30 cellular contexts compared by ENCODE assay signal in the genomic region with DNA sequence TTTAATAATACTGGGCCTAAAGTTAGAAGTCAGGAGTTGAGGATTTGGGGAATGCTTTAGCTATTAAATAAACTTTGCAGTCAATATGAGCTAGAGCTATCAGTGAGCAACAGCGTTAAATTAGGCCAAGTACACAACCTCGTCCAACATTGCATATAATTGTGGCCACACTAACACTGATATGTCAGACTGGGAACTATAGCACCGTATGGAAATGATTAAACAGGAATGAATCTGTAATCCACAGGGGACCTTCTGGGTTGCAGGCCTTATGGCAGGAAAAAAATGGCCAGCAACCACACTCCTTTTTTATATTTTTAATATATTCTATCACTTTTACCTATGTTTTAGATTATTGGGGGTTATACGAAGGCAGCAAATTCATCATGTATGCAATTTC.
"Had no signal": no experiment of that assay in that cellular context is flagged by ENCODE, and none has a peak within 500 bp of the region (broad histone marks: within the 10 kb centered on the region; RNA-seq: fewer than 3 reads in every experiment).

No MANE protein-coding gene starts in this region.

- H3K36me3 ChIP-seq: adrenal gland, breast epithelium, Peyer's patch, SJSA1 had no signal

- H3K4me3 ChIP-seq: adrenal gland, body of pancreas, breast epithelium, K562, Peyer's patch, SJSA1 had no signal

- DNase-seq: activated CD4-positive, alpha-beta T cell treated with anti-CD3 and anti-CD28 coated beads, Interleukin-2, amount 10 ng/mL, durations not matched to agents 24 days and 14 days; activated CD4-positive, alpha-beta T cell treated with anti-CD3 and anti-CD28 coated beads, Interleukin-2, amount 50 U/mL, for 4 hours; activated CD8-positive, alpha-beta T cell treated with anti-CD3 and anti-CD28 coated beads for 36 hours; activated gamma-delta T cell; activated naive CD4-positive, alpha-beta T cell treated with Interleukin-2 at 50 U/mL for 16 hours; activated naive CD8-positive, alpha-beta T cell treated with anti-CD3 and anti-CD28 coated beads, Interleukin-2, amount 10 ng/mL, durations not matched to agents 7 days and 5 days; activated T-cell treated with anti-CD3 and anti-CD28 coated beads, Interleukin-2, amount 50 U/mL, for 1 hour; activated T-cell treated with anti-CD3 and anti-CD28 coated beads, Interleukin-2, amount 50 U/mL, for 72 hours; adrenal gland; body of pancreas; NCI-H1092 treated with DMSO at 0.1 percent for 48 hours; NCI-H1417; NCI-H146; NCI-H187; NCI-H2029 treated with DMSO at 0.1 percent for 48 hours; NCI-H2107; NCI-H2171; NCI-H510A; NCI-H526 treated with DMSO at 0.1 percent for 48 hours; NCI-H82; PC-3; Peyer's patch; RPMI8226; SHP77 treated with DMSO at 0.1 percent for 48 hours; SW 1271; T1000 had no signal

- H3K27me3 ChIP-seq: adrenal gland, body of pancreas, breast epithelium, Peyer's patch, SJSA1 had no signal

- H3K9me3 ChIP-seq: adrenal gland, body of pancreas, breast epithelium, Peyer's patch, SJSA1 had no signal

- ATAC-seq: activated CD8-positive, alpha-beta T cell treated with anti-CD3 and anti-CD28 coated beads for 36 hours; activated T-cell treated with anti-CD3 and anti-CD28 coated beads, Interleukin-2, amount 50 U/mL, for 72 hours; activated T-helper 17 cell treated with anti-CD3 and anti-CD28 coated beads, Interleukin-2, amount 50 U/mL, for 72 hours; body of pancreas; K562; PC-3 had no signal

- H3K4me1 ChIP-seq: adrenal gland, body of pancreas, breast epithelium, Peyer's patch, SJSA1 had no signal

- H3K27ac ChIP-seq: adrenal gland, body of pancreas, breast epithelium, Peyer's patch, SJSA1 had no signal
